23 cellular contexts compared by ENCODE assay signal in the genomic region with DNA sequence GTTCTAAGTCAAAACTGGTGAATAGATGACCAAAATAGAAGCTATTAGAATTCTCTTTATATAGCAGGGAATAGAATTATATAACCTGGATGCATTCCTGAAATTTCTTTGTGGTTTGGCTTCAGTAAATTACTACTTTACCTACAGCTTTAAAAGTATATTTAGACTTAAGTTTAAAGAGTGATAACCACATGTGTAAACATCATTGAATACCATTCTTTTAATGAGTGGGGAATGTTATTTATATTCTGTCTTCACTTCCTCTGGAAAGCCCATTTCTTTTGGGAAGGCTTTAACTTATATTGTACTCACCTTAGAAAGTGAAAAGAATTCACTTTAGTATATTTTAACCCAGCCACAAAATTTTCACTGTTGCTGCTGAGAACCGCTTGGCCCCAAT.
"Had no signal": no experiment of that assay in that cellular context is flagged by ENCODE, and none has a peak within 500 bp of the region (broad histone marks: within the 10 kb centered on the region; RNA-seq: fewer than 3 reads in every experiment).

No MANE protein-coding gene starts in this region.

- H3K4me1 ChIP-seq: tibial artery had no signal

- H3K9me3 Mint-ChIP-seq: activated naive CD4-positive, alpha-beta T cell treated with anti-CD3 and anti-CD28 coated beads, Interleukin-2, amount 50 U/mL, for 24 hours; activated T-cell treated with anti-CD3 and anti-CD28 coated beads, Interleukin-2, amount 50 U/mL, for 72 hours; dendritic cell treated with granulocyte-macrophage colony-stimulating factor and Interleukin-4, amounts not matched to agents 40 ng/mL and 50 ng/mL, for 4 days; immature natural killer cell; natural killer cell had no signal

- ATAC-seq: activated T-cell treated with anti-CD3 and anti-CD28 coated beads, Interleukin-2, amount 50 U/mL, for 72 hours; gastroesophageal sphincter; heart left ventricle; left ventricle myocardium superior; natural killer cell; pancreas; stimulated activated naive CD8-positive, alpha-beta T cell treated with anti-CD3 and anti-CD28 coated beads, Interleukin-15, Interleukin-2, amounts not matched to agents 100 U/mL and 50 U/mL, for 24 hours had no signal

- H3K9me3 ChIP-seq: ascending aorta, esophagus muscularis mucosa, gastroesophageal sphincter, heart left ventricle, neutrophil, pancreas, spleen, tibial artery had no signal

- H3K4me3 Mint-ChIP-seq: activated naive CD4-positive, alpha-beta T cell treated with anti-CD3 and anti-CD28 coated beads, Interleukin-2, amount 50 U/mL, for 24 hours; activated T-cell treated with anti-CD3 and anti-CD28 coated beads, Interleukin-2, amount 50 U/mL, for 72 hours; dendritic cell treated with granulocyte-macrophage colony-stimulating factor and Interleukin-4, amounts not matched to agents 40 ng/mL and 50 ng/mL, for 4 days; immature natural killer cell; natural killer cell had no signal

- H3K36me3 Mint-ChIP-seq: activated naive CD4-positive, alpha-beta T cell treated with anti-CD3 and anti-CD28 coated beads, Interleukin-2, amount 50 U/mL, for 24 hours; immature natural killer cell; natural killer cell had no signal

- H3K27ac Mint-ChIP-seq: activated naive CD4-positive, alpha-beta T cell treated with anti-CD3 and anti-CD28 coated beads, Interleukin-2, amount 50 U/mL, for 24 hours; activated T-cell treated with anti-CD3 and anti-CD28 coated beads, Interleukin-2, amount 50 U/mL, for 72 hours; dendritic cell treated with granulocyte-macrophage colony-stimulating factor and Interleukin-4, amounts not matched to agents 40 ng/mL and 50 ng/mL, for 4 days; immature natural killer cell; natural killer cell had no signal

- H3K27me3 ChIP-seq: ascending aorta, cardiac muscle cell, esophagus muscularis mucosa, gastroesophageal sphincter, heart left ventricle, pancreas, spleen, tibial artery had no signal

- DNase-seq: activated CD4-positive, alpha-beta T cell treated with anti-CD3 and anti-CD28 coated beads, Interleukin-2, amount 50 U/mL, for 1 hour; activated CD4-positive, CD25-positive, alpha-beta regulatory T cell treated with anti-CD3 and anti-CD28 coated beads, Interleukin-2, amount 50 U/mL, for 72 hours; activated effector memory CD4-positive, alpha-beta T cell treated with anti-CD3 and anti-CD28 coated beads, Interleukin-2, amount 50 U/mL, for 16 hours; activated T-cell treated with anti-CD3 and anti-CD28 coated beads, Interleukin-2, amount 50 U/mL, for 72 hours; effector CD8-positive, alpha-beta T cell; heart left ventricle; immature natural killer cell; kidney glomerular epithelial cell; left ventricle myocardium superior; mesendoderm; natural killer cell; pancreas; spleen; stimulated activated naive CD8-positive, alpha-beta T cell treated with anti-CD3 and anti-CD28 coated beads, Interleukin-15, Interleukin-2, amounts not matched to agents 100 U/mL and 50 U/mL, for 24 hours; substantia nigra; tibial artery had no signal

- H3K36me3 ChIP-seq: ascending aorta, cardiac muscle cell, esophagus muscularis mucosa, gastroesophageal sphincter, neutrophil, pancreas, tibial artery had no signal

- H3K4me3 ChIP-seq: ascending aorta, cardiac muscle cell, esophagus muscularis mucosa, gastroesophageal sphincter, heart left ventricle, pancreas, spleen, tibial artery had no signal

- H3K27ac ChIP-seq: cardiac muscle cell, esophagus muscularis mucosa, gastroesophageal sphincter, heart left ventricle, neutrophil, pancreas, tibial artery had no signal
